ENCODE assay signal across 1 cellular context in the genomic region with DNA sequence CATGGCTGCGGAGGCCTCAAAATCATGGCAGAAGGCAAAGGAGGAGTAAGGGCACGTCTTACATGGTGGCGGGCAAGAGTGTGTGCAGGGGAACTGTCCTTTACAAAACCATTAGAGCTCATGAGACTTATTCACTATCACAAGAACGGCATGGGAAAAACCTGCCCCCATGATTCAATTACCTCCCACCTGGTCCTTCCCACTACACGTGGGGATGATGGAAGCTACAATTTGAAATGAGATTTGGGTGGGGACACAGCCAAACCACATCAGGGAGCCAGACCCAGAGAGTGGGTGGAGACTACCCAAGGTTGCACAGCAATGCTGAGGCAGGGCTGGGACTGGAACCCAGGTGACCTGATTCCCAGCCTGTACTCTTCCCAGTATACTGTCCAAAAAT.
TF ChIP-seq lines count a peak whose summit lies in the region.

No MANE protein-coding gene starts in this region.

TF ChIP-seq in HepG2, 621 proteins besides CTCF, POLR2A, EP300 and RAD21:
- TF ChIP-seq ZKSCAN5 (CRISPR knock-in tag; IDR thresholded peaks at IDR 0.05) (no peak), ZNF768 (CRISPR knock-in tag; IDR thresholded peaks at IDR 0.05) (0 out of 2 replicates have a peak, but pooled peaks have one; percentile 34), ZIK1 (CRISPR knock-in tag; IDR thresholded peaks at IDR 0.05; ENCODE audit: borderline replicate concordance, low read depth) (no peak), ZNF674 (CRISPR knock-in tag; IDR thresholded peaks at IDR 0.05; ENCODE audit: low read depth) (no peak), ARID2 (CRISPR knock-in tag; IDR thresholded peaks at IDR 0.05; ENCODE audit: borderline replicate concordance) (no peak), HDAC2 (CRISPR knock-in tag; IDR thresholded peaks at IDR 0.05) (no peak), HBP1 (CRISPR knock-in tag; IDR thresholded peaks at IDR 0.05; ENCODE audit: low read depth) (no peak)
- TF ChIP-seq, protein P1, sequence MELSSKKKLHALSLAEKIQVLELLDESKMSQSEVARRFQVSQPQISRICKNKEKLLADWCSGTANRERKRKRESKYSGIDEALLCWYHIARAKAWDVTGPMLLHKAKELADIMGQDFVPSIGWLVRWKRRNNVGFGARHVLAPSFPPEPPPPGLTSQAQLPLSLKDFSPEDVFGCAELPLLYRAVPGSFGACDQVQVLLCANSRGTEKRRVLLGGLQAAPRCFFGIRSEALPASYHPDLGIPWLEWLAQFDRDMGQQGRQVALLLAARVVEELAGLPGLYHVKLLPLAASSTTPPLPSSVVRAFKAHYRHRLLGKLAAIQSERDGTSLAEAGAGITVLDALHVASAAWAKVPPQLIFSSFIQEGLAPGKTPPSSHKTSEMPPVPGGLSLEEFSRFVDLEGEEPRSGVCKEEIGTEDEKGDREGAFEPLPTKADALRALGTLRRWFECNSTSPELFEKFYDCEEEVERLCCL (CRISPR knock-in tag; IDR thresholded peaks at IDR 0.05; ENCODE audit: borderline replicate concordance): no peak
